8 cellular contexts compared by ENCODE assay signal in genomic region chr6:139124887-139125672, GRCh38. TPM values are rescaled to one million over a fixed set of nuclear protein-coding genes. Genes with fewer than 3 reads are reported as not detected.
DNase-seq lines count a peak whose midpoint lies in the region; ATAC-seq and TF ChIP-seq lines count a peak whose summit lies in the region.

No MANE protein-coding gene starts in this region.

- H3K27me3 ChIP-seq in SU-DHL-6 (ENCODE audit: low read length), result no peaks in the 10 kb centered on the region

- peaks cover 3% of the 10 kb centered on the region; the same call in 1 of the 2 replicates for H3K9me3 ChIP-seq in SU-DHL-6 (ENCODE audit: insufficient read depth, low read length)

- H3K9me3 Mint-ChIP-seq in activated naive CD8-positive, alpha-beta T cell treated with anti-CD3 and anti-CD28 coated beads, Interleukin-2, amount 10 ng/mL, durations not matched to agents 7 days and 5 days, result peaks cover 5% of the 10 kb centered on the region

- peak; percentile 91 for TF ChIP-seq CTCF in SU-DHL-6 (IDR thresholded peaks at IDR 0.05; ENCODE audit: insufficient read depth, low read length, poor library complexity, severe bottlenecking)

- peak; percentile 100 for ATAC-seq in GM21529 (IDR thresholded peaks at IDR 0.05; ENCODE audit: unreplicated experiment)
- ATAC-seq in activated naive CD8-positive, alpha-beta T cell treated with anti-CD3 and anti-CD28 coated beads, Interleukin-2, amount 10 ng/mL, durations not matched to agents 7 days and 5 days (ENCODE audit: low read depth), result peak; percentile 99

- H3K27ac ChIP-seq in SU-DHL-6 (ENCODE audit: low read depth, low read length), result no peak overlapping the region

- H3K4me3 Mint-ChIP-seq in activated naive CD8-positive, alpha-beta T cell treated with anti-CD3 and anti-CD28 coated beads, Interleukin-2, amount 10 ng/mL, durations not matched to agents 7 days and 5 days, result peak overlapping the region; percentile 80

- H3F3A ChIP-seq in SU-DHL-6 (ENCODE audit: insufficient read depth), result no peaks in the 10 kb centered on the region

- H3K36me3 ChIP-seq in SU-DHL-6 (ENCODE audit: low read length), result no peaks in the 10 kb centered on the region

- H3K79me2 ChIP-seq in SU-DHL-6 (ENCODE audit: insufficient read depth, low read length), result no peaks in the 10 kb centered on the region

- H3K9ac ChIP-seq in SU-DHL-6 (ENCODE audit: low read length), result no peak overlapping the region

- peak overlapping the region; percentile 32 for H3K4me2 ChIP-seq in SU-DHL-6 (ENCODE audit: low read depth, low read length, poor library complexity, severe bottlenecking)

- H2AFZ ChIP-seq in SU-DHL-6 (ENCODE audit: low read depth, low read length, severe bottlenecking), result peak overlapping the region; percentile 60

- H3K4me3 ChIP-seq in SU-DHL-6 (ENCODE audit: insufficient read depth, low read length, poor library complexity, severe bottlenecking), result no peak overlapping the region

- H3K4me1 Mint-ChIP-seq in activated naive CD8-positive, alpha-beta T cell treated with anti-CD3 and anti-CD28 coated beads, Interleukin-2, amount 10 ng/mL, durations not matched to agents 7 days and 5 days, result peaks cover 33% of the 10 kb centered on the region

- no peaks in the 10 kb centered on the region for H3K9me2 ChIP-seq in SU-DHL-6 (replicated peaks; ENCODE audit: insufficient read depth, low read length)

- DNase-seq in ELR (ENCODE audit: low read depth) (peak; percentile 69), HuH-7 (ENCODE audit: low spot score) (peak; percentile 78), islet precursor cell (peak; percentile 77), NCI-H345 (lab: John Stamatoyannopoulos, UW) (no peak)
- peak; percentile 66 for DNase-seq in activated naive CD8-positive, alpha-beta T cell treated with anti-CD3 and anti-CD28 coated beads, Interleukin-2, amount 10 ng/mL, durations not matched to agents 7 days and 5 days
- peak; percentile 48 to 73 (median 67) for DNase-seq in stimulated activated CD4-positive, alpha-beta T cell treated with anti-CD3 and anti-CD28 coated beads, TNF-alpha, amount 100 ng/mL, for 24 hours (ENCODE audit: low read depth in 3 of 3)

- no peaks in the 10 kb centered on the region for H4K20me1 ChIP-seq in SU-DHL-6 (ENCODE audit: low read depth, low read length)

- peaks cover 8% of the 10 kb centered on the region for H3K36me3 Mint-ChIP-seq in activated naive CD8-positive, alpha-beta T cell treated with anti-CD3 and anti-CD28 coated beads, Interleukin-2, amount 10 ng/mL, durations not matched to agents 7 days and 5 days

- POLR2A ChIA-PET in activated naive CD8-positive, alpha-beta T cell treated with anti-CD3 and anti-CD28 coated beads, Interleukin-2, amount 10 ng/mL, durations not matched to agents 7 days and 5 days (lab: Charles Lee), result interaction anchor here (0.7 to 2.7 kb wide), 11 partner anchors 9 to 250 kb away, joined by 3 to 15 read pairs (median 5); partner anchors contain the start of genes CITED2 and TXLNB

- no peaks in the 10 kb centered on the region for H3K27me3 Mint-ChIP-seq in activated naive CD8-positive, alpha-beta T cell treated with anti-CD3 and anti-CD28 coated beads, Interleukin-2, amount 10 ng/mL, durations not matched to agents 7 days and 5 days

- H3K27ac Mint-ChIP-seq in activated naive CD8-positive, alpha-beta T cell treated with anti-CD3 and anti-CD28 coated beads, Interleukin-2, amount 10 ng/mL, durations not matched to agents 7 days and 5 days, result peak overlapping the region; percentile 98

RNA-seq across cellular contexts. Expression of gene HECA, which starts 9.8 kb away (rescaled TPM):
- total RNA-seq in activated naive CD8-positive, alpha-beta T cell treated with anti-CD3 and anti-CD28 coated beads, Interleukin-2, amount 10 ng/mL, durations not matched to agents 7 days and 5 days, result 10 to 100 TPM; 73.3 to 78.2 TPM
